Comparison of ENCODE assay signal across 15 cellular contexts in genomic region chr2:133438026-133438425, GRCh38.
"Had no signal": no experiment of that assay in that cellular context is flagged by ENCODE, and none has a peak within 500 bp of the region (broad histone marks: within the 10 kb centered on the region; RNA-seq: fewer than 3 reads in every experiment).

No MANE protein-coding gene starts in this region.

- H3K27ac ChIP-seq: breast epithelium, hepatocyte, neutrophil, tibial nerve, vagina had no signal

- H3K4me2 ChIP-seq: hepatocyte had no signal

- H3K36me3 ChIP-seq: breast epithelium, neutrophil, tibial nerve, vagina had no signal

- H3K27me3 ChIP-seq: breast epithelium, hepatocyte, neutrophil, tibial nerve, vagina had no signal

- H3K4me3 ChIP-seq: breast epithelium, hepatocyte, lung, tibial nerve, vagina had no signal

- DNase-seq: activated CD8-positive, alpha-beta memory T cell treated with anti-CD3 and anti-CD28 coated beads, Interleukin-2, amount 50 U/mL, for 48 hours; activated CD8-positive, alpha-beta T cell treated with anti-CD3 and anti-CD28 coated beads, Interleukin-2, amount 10 ng/mL, durations not matched to agents 7 days and 5 days; activated naive CD4-positive, alpha-beta T cell; aorta; kidney glomerular epithelial cell; naive B cell; right cardiac atrium; small intestine had no signal

- ATAC-seq: activated CD8-positive, alpha-beta T cell treated with anti-CD3 and anti-CD28 coated beads, Interleukin-2, amount 10 ng/mL, durations not matched to agents 7 days and 5 days; right cardiac atrium; stimulated activated effector memory CD8-positive, alpha-beta T cell treated with anti-CD3 and anti-CD28 coated beads, Interleukin-12 subunit alpha, Interleukin-12 subunit beta, amount 100 ng/mL, for 72 hours had no signal

- H3K4me1 ChIP-seq: tibial nerve had no signal

- H3K79me2 ChIP-seq: hepatocyte had no signal
